16 cellular contexts compared by ENCODE assay signal in genomic region chr1:18890704-18891103, GRCh38. TPM values are rescaled to one million over a fixed set of nuclear protein-coding genes. Genes with fewer than 3 reads are reported as not detected.
A peak's percentile ranks its signal among the peaks of the same experiment; 100 is the strongest.
DNase-seq lines count a peak whose midpoint lies in the region; ATAC-seq and TF ChIP-seq lines count a peak whose summit lies in the region.
"Had no signal": no experiment of that assay in that cellular context is flagged by ENCODE, and none has a peak within 500 bp of the region (broad histone marks: within the 10 kb centered on the region; RNA-seq: fewer than 3 reads in every experiment).

No MANE protein-coding gene starts in this region.

- TF ChIP-seq POLR2A in esophagus muscularis mucosa (IDR thresholded peaks at IDR 0.05; ENCODE audit: low read depth), result no peak

- intact Hi-C loops in Right ventricle myocardium inferior (cut with DNase I), result no loop called here
- intact Hi-C loops in esophagus muscularis mucosa (cut with DNase I), result no loop called here
- intact Hi-C loops in tibial artery (cut with DNase I; ENCODE audit: low total_unique reads), result no loop called here

- ATAC-seq in Right ventricle myocardium inferior (no peak), GM18519 (IDR thresholded peaks at IDR 0.05; ENCODE audit: low FRiP score, unreplicated experiment) (no peak)
- ATAC-seq: esophagus mucosa had no signal

- H3K27me3 ChIP-seq in right atrium auricular region (no peaks in the 10 kb centered on the region), esophagus muscularis mucosa (no peaks in the 10 kb centered on the region), tibial artery (no peaks in the 10 kb centered on the region)
- H3K27me3 ChIP-seq: colonic mucosa had no signal

- TF ChIP-seq CTCF in right atrium auricular region (IDR thresholded peaks at IDR 0.05), result no peak
- no peak for TF ChIP-seq CTCF in esophagus muscularis mucosa (IDR thresholded peaks at IDR 0.05)
- no peak for TF ChIP-seq CTCF in tibial artery (IDR thresholded peaks at IDR 0.05)

- peak; percentile 41 for DNase-seq in Right ventricle myocardium inferior (ENCODE audit: missing footprints)
- DNase-seq in right atrium auricular region (ENCODE audit: low spot score), result no peak
- no peak for DNase-seq in esophagus muscularis mucosa (ENCODE audit: extremely low spot score)
- peak; percentile 70 for DNase-seq in medulla oblongata (ENCODE audit: extremely low spot score)
- DNase-seq in tibial artery, result peak; percentile 45 to 85
- DNase-seq in NCI-H510A treated with DMSO at 0.1 percent for 48 hours (lab: John Stamatoyannopoulos, UW), result no peak
- no peak for DNase-seq in activated CD8-positive, alpha-beta memory T cell treated with anti-CD3 and anti-CD28 coated beads for 24 hours
- DNase-seq: 8988T; activated naive CD4-positive, alpha-beta T cell treated with anti-CD3 and anti-CD28 coated beads, Interleukin-2, amount 50 U/mL, for 16 hours; colonic mucosa; NCI-H1092; right cardiac atrium; stimulated activated naive CD4-positive, alpha-beta T cell had no signal

- WGBS in esophagus muscularis mucosa, result 64% methylated on average over 3 of the region's 3 CpGs

- H3K4me1 ChIP-seq in right atrium auricular region (peaks cover 0 to 23% of the 10 kb centered on the region in 2 donors), esophagus muscularis mucosa (peaks cover 10 to 30% (median 20%) of the 10 kb centered on the region in 4 donors), tibial artery (peaks cover 0 to 27% (median 20%) of the 10 kb centered on the region in 4 donors)
- H3K4me1 ChIP-seq: colonic mucosa had no signal

- H3K27ac ChIP-seq in right atrium auricular region (no peak overlapping the region), esophagus muscularis mucosa (replicated peaks in 1 of 4) (peak overlapping the region in 3 of 4 donors; percentile 43 to 64 (median 48)), tibial artery (peak overlapping the region; percentile 56 to 71)
- H3K27ac ChIP-seq: colonic mucosa, SK-N-MC had no signal

- H3K36me3 ChIP-seq in right atrium auricular region (no peaks in the 10 kb centered on the region), esophagus muscularis mucosa (peaks cover 0 to 33% (median 15%) of the 10 kb centered on the region in 4 donors), tibial artery (peaks cover 0 to 14% (median 6%) of the 10 kb centered on the region in 3 donors)
- H3K36me3 ChIP-seq: colonic mucosa had no signal

- no peaks in the 10 kb centered on the region for H3K9me3 ChIP-seq in right atrium auricular region
- no peaks in the 10 kb centered on the region for H3K9me3 ChIP-seq in esophagus muscularis mucosa
- H3K9me3 ChIP-seq in tibial artery, result no peaks in the 10 kb centered on the region
- H3K9me3 ChIP-seq: colonic mucosa had no signal

- no peak overlapping the region for H3K4me3 ChIP-seq in right atrium auricular region
- H3K4me3 ChIP-seq in esophagus muscularis mucosa, result no peak overlapping the region
- no peak overlapping the region for H3K4me3 ChIP-seq in tibial artery
- H3K4me3 ChIP-seq: colonic mucosa, SK-N-MC had no signal

- no peak for TF ChIP-seq EP300 in esophagus muscularis mucosa (IDR thresholded peaks at IDR 0.05)

RNA-seq across cellular contexts. Expression of gene ALDH4A1, which starts 11.7 kb away (rescaled TPM):
- total RNA-seq in Right ventricle myocardium inferior (31.2 TPM), right atrium auricular region (10 to 100 TPM; 22.6 to 27.3 TPM), esophagus muscularis mucosa (10 to 100 TPM; 25.1 to 29.5 (median 27.2) TPM)

RNA-seq across cellular contexts. Expression of gene TAS1R2, which starts 31.2 kb away (rescaled TPM):
- total RNA-seq in Right ventricle myocardium inferior (not detected), right atrium auricular region (not detected), esophagus muscularis mucosa (not detected)
- total RNA-seq: colonic mucosa, esophagus mucosa, right cardiac atrium had no signal

Comparison
In these comparisons a context has a peak if more than half of its experiments do, and no peak if none do; other contexts are left out.
1. DNase-seq: peak in Right ventricle myocardium inferior (single experiment), medulla oblongata (single experiment) and tibial artery (2 of 2); none in right atrium auricular region (single experiment), esophagus muscularis mucosa (single experiment), NCI-H510A treated with DMSO at 0.1 percent for 48 hours (single experiment) and activated CD8-positive, alpha-beta memory T cell treated with anti-CD3 and anti-CD28 coated beads for 24 hours (single experiment).
2. H3K27ac ChIP-seq: peak in esophagus muscularis mucosa (3 of 4) and tibial artery (2 of 2); none in right atrium auricular region (0 of 2).